In the genomic region with DNA sequence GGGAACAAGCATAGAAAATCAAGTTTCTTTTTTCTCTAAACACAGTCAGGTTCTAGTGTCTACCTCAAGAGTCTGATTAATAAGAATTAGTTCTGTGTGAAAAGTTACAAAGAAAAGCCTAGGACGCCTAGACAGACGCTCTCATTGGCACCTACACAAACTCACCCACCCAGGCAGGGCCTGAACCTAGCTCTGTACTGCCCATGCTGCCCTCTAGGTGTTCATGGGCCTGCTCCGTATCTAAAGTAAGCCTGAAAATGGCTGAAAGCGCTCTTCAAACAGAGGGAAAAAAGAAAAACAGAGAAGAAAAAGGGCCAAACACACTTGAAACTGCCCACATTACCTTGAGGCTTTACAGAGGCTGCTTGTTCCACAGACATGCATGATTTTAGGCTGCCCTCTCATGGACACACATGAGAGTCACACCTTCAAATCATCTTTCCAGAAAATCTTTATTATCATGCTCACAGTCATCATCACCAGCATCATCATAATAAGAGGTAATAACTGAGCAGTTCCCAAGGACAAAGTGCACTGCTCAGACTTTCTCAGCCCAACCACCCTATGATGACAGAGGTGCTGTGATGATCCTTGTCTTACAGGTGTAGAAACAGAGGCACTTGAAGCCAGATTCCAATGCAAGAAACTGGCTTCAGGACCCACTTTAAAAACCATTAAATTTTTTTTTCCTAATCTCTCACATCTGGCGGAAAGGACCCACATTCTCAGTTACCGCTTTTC, we compare ENCODE assay signal across 8 cellular contexts. TPM values are rescaled to one million over a fixed set of nuclear protein-coding genes. Genes with fewer than 3 reads are reported as not detected.
DNase-seq lines count a peak whose midpoint lies in the region; ATAC-seq lines count a peak whose summit lies in the region.

No MANE protein-coding gene starts in this region.

- DNase-seq in Right ventricle myocardium superior (no peak), cardiac septum (ENCODE audit: low spot score) (no peak), NCI-H1092 treated with DMSO at 0.1 percent for 48 hours (lab: John Stamatoyannopoulos, UW) (peak; percentile 26), left cardiac atrium (no peak), globus pallidus (ENCODE audit: low spot score) (no peak)
- DNase-seq in activated CD4-positive, alpha-beta T cell treated with anti-CD3 and anti-CD28 coated beads, Interleukin-2, amount 50 U/mL, for 1 hour = peak; percentile 2
- peak; percentile 2 for DNase-seq in stimulated activated CD4-positive, alpha-beta T cell treated with anti-CD3 and anti-CD28 coated beads, Interleukin-2, amount 100 ng/mL, for 4 hours (ENCODE audit: low read depth)

- ATAC-seq in Right ventricle myocardium superior (ENCODE audit: poor library complexity) (peak; percentile 39), GM21786 (IDR thresholded peaks at IDR 0.05; ENCODE audit: unreplicated experiment) (peak; percentile 52), left cardiac atrium (peak; percentile 50 to 78)

- intact Hi-C loops in Right ventricle myocardium superior (cut with DNase I) (no loop called here), cardiac septum (cut with DNase I) (no loop called here), left cardiac atrium (cut with DNase I) (no loop called here)

RNA-seq across cellular contexts. Expression of a gene that starts 49.6 kb away (rescaled TPM):
- total RNA-seq in Right ventricle myocardium superior (0.40 TPM), cardiac septum (0.19 TPM), left cardiac atrium (under 1 TPM; 0.50 to 0.60 TPM)

Comparison
In these comparisons a context has a peak if more than half of its experiments do, and no peak if none do; other contexts are left out.
1. DNase-seq: peak in NCI-H1092 treated with DMSO at 0.1 percent for 48 hours (single experiment), activated CD4-positive, alpha-beta T cell treated with anti-CD3 and anti-CD28 coated beads, Interleukin-2, amount 50 U/mL, for 1 hour (single experiment) and stimulated activated CD4-positive, alpha-beta T cell treated with anti-CD3 and anti-CD28 coated beads, Interleukin-2, amount 100 ng/mL, for 4 hours (single experiment); none in Right ventricle myocardium superior (single experiment), cardiac septum (single experiment), left cardiac atrium (single experiment) and globus pallidus (single experiment).
2. Peak in every context shown above with its lines, with median percentiles within 50 percentile points of each other: ATAC-seq.